In the genomic region with DNA sequence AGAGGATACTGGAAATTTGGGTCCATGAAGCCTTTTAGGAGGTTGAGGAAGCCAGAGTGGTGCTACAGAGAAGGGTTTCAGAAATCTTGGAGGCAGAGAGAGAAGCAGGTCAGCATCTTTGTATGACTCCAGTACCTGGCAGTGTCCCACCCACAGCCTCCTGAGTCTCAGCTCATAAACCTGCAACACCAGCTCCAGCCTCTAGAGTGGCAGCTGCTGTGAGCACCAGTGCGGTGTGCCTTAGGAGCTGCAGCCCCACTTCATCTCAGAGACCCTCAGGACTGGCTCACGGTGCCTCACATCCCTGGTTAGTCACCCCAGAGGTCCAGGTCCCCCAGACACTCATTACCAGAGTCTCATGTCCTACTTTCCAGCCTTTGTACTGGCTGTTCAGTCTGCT, we compare ENCODE assay signal across 9 cellular contexts.
A peak's percentile ranks its signal among the peaks of the same experiment; 100 is the strongest.
DNase-seq lines count a peak whose midpoint lies in the region; ATAC-seq and TF ChIP-seq lines count a peak whose summit lies in the region.
"Had no signal": no experiment of that assay in that cellular context is flagged by ENCODE, and none has a peak within 500 bp of the region (broad histone marks: within the 10 kb centered on the region; RNA-seq: fewer than 3 reads in every experiment).

No MANE protein-coding gene starts in this region.

- H3K4me1 Mint-ChIP-seq in Caco-2 (ENCODE audit: low read depth, unreplicated experiment): no peaks in the 10 kb centered on the region
- no peaks in the 10 kb centered on the region for H3K4me1 Mint-ChIP-seq in immature natural killer cell

- H3K4me3 Mint-ChIP-seq in Caco-2 (ENCODE audit: unreplicated experiment): no peak overlapping the region
- no peak overlapping the region for H3K4me3 Mint-ChIP-seq in immature natural killer cell

- intact Hi-C loops in Caco-2 (cut with micrococcal nuclease; ENCODE audit: unreplicated experiment): no loop called here

- no peaks in the 10 kb centered on the region for H3K36me3 Mint-ChIP-seq in Caco-2 (ENCODE audit: insufficient read depth, unreplicated experiment)
- no peaks in the 10 kb centered on the region for H3K36me3 Mint-ChIP-seq in immature natural killer cell

- H3K27me3 ChIP-seq in Caco-2 (replicated peaks; ENCODE audit: control insufficient read depth, insufficient read depth, low read length): no peaks in the 10 kb centered on the region; the same call in 1 of the 2 replicates

- DNase-seq in Caco-2: peak in 1 of 2 experiments; percentile 14
- DNase-seq in RPMI8226: peak; percentile 15
- DNase-seq in iPS-NIHi11 (ENCODE audit: low spot score): peak; percentile 50
- DNase-seq in dedifferentiated amniotic fluid mesenchymal stem cell (ENCODE audit: extremely low spot score): no peak
- no peak for DNase-seq in immature natural killer cell
- DNase-seq: foreskin fibroblast, NCI-H345 had no signal

- H3K4me1 ChIP-seq in Caco-2: no peaks in the 10 kb centered on the region

- POLR2A ChIA-PET in Caco-2 (lab: Charles Lee): no interaction called here

- H3K9me3 Mint-ChIP-seq in Caco-2 (ENCODE audit: unreplicated experiment) (no peaks in the 10 kb centered on the region), immature natural killer cell (no peaks in the 10 kb centered on the region)

- peak; percentile 57 for ATAC-seq in GM19351 (IDR thresholded peaks at IDR 0.05; ENCODE audit: unreplicated experiment)
- no peak for ATAC-seq in GM21447 (IDR thresholded peaks at IDR 0.05; ENCODE audit: unreplicated experiment)

- no peak overlapping the region for H3K27ac Mint-ChIP-seq in Caco-2 (ENCODE audit: unreplicated experiment)
- no peak overlapping the region for H3K27ac Mint-ChIP-seq in immature natural killer cell

- peaks cover 13% of the 10 kb centered on the region for H3K27me3 Mint-ChIP-seq in Caco-2 (ENCODE audit: insufficient read depth, unreplicated experiment)
- peaks cover 0 to 5% (median 0%) of the 10 kb centered on the region in 3 donors for H3K27me3 Mint-ChIP-seq in immature natural killer cell (ENCODE audit: low read depth in 3 of 3)

- no peaks in the 10 kb centered on the region for H3K9me3 ChIP-seq in Caco-2

- no TSS peak for BruUV-seq in Caco-2 (replicated peaks; lab: Mats Ljungman, UMichigan)

- CTCF ChIA-PET in Caco-2 (lab: Charles Lee): no interaction called here

- no peaks in the 10 kb centered on the region for H3K36me3 ChIP-seq in Caco-2 (ENCODE audit: control insufficient read depth, insufficient read depth, low read length)

- no peak overlapping the region for H3K4me3 ChIP-seq in Caco-2 (ENCODE audit: low read depth, low read length)

- peak; percentile 32 to 35 for TF ChIP-seq CTCF in Caco-2 (IDR thresholded peaks at IDR 0.05; ENCODE audit: insufficient read depth in 1 of 2, low read depth in 1 of 2, low read length in 1 of 2, severe bottlenecking in 1 of 2, unreplicated experiment in 1 of 2)

Comparison
In these comparisons a context has a peak if more than half of its experiments do, and no peak if none do; other contexts are left out.
1. DNase-seq: peak in RPMI8226 (single experiment) and iPS-NIHi11 (single experiment); none in dedifferentiated amniotic fluid mesenchymal stem cell (single experiment) and immature natural killer cell (0 of 3).